Comparison of ENCODE assay signal across 16 cellular contexts in genomic region chr2:238015705-238016104, GRCh38. TPM values are rescaled to one million over a fixed set of nuclear protein-coding genes. Genes with fewer than 3 reads are reported as not detected.
DNase-seq lines count a peak whose midpoint lies in the region; ATAC-seq and TF ChIP-seq lines count a peak whose summit lies in the region.
"Had no signal": no experiment of that assay in that cellular context is flagged by ENCODE, and none has a peak within 500 bp of the region (broad histone marks: within the 10 kb centered on the region; RNA-seq: fewer than 3 reads in every experiment).

No MANE protein-coding gene starts in this region.

- ATAC-seq in Right ventricle myocardium inferior, result no peak

- no peaks in the 10 kb centered on the region for H3K36me3 ChIP-seq in parathyroid adenoma (ENCODE audit: control insufficient read depth, insufficient read depth, low read length)

- intact Hi-C loops in Right ventricle myocardium inferior (cut with DNase I), result loop anchor here (10.0 kb wide), 1 partner anchor 161 kb away; the partner anchor contains the start of gene RAMP1

- H3K27me3 ChIP-seq in parathyroid adenoma (ENCODE audit: control insufficient read depth, insufficient read depth, low read length), result no peaks in the 10 kb centered on the region

- H3K4me1 ChIP-seq in parathyroid adenoma, result peaks cover 3% of the 10 kb centered on the region

- no peak overlapping the region for H3K9ac ChIP-seq in parathyroid adenoma
- H3K9ac ChIP-seq: GM23248 had no signal

- no peak overlapping the region for H3K4me2 ChIP-seq in parathyroid adenoma (ENCODE audit: low read length)

- no peak overlapping the region for H3K4me3 ChIP-seq in parathyroid adenoma (ENCODE audit: low read depth, low read length)
- H3K4me3 ChIP-seq: GM23248, SK-N-MC had no signal

- peaks cover 4% of the 10 kb centered on the region for H3K79me2 ChIP-seq in parathyroid adenoma

- no peak overlapping the region for H3K27ac ChIP-seq in parathyroid adenoma
- H3K27ac ChIP-seq: GM23248, SK-N-MC had no signal

- DNase-seq in activated CD8-positive, alpha-beta memory T cell treated with anti-CD3 and anti-CD28 coated beads for 24 hours, result peak; percentile 55
- no peak for DNase-seq in activated CD8-positive, alpha-beta memory T cell treated with anti-CD3 and anti-CD28 coated beads, Interleukin-2, amount 50 U/mL, for 4 hours
- peak; percentile 23 for DNase-seq in dermis blood vessel endothelial cell
- no peak for DNase-seq in SW 1271 (lab: John Stamatoyannopoulos, UW)
- no peak for DNase-seq in Ammon's horn (ENCODE audit: low spot score)
- DNase-seq in Right ventricle myocardium inferior (ENCODE audit: missing footprints), result no peak
- DNase-seq: activated naive CD4-positive, alpha-beta T cell; central memory CD4-positive, alpha-beta T cell; GDM1; GM23248; NCI-H146; NCI-H748 treated with DMSO at 0.1 percent for 48 hours; small intestine had no signal

- no peaks in the 10 kb centered on the region for H3K9me3 ChIP-seq in parathyroid adenoma (ENCODE audit: control insufficient read depth, low read length)

- peak; percentile 27; the same call in 1 of the 2 replicates for TF ChIP-seq CTCF in LNCAP (IDR thresholded peaks at IDR 0.05)
- TF ChIP-seq CTCF in parathyroid adenoma (IDR thresholded peaks at IDR 0.05), result peak; percentile 14

- H2AFZ ChIP-seq in parathyroid adenoma, result no peak overlapping the region
- H2AFZ ChIP-seq: GM23248 had no signal

RNA-seq across cellular contexts. Expression of gene SCLY, which starts 45.1 kb away (rescaled TPM):
- total RNA-seq in dermis blood vessel endothelial cell (15.1 and 26.3 TPM in 2 replicates), Right ventricle myocardium inferior (10.8 TPM)

RNA-seq across cellular contexts. Expression of gene UBE2F, which starts 48.9 kb away (rescaled TPM):
- 59.0 and 59.4 TPM in 2 replicates for total RNA-seq in dermis blood vessel endothelial cell
- total RNA-seq in Right ventricle myocardium inferior, result 73.3 TPM

Comparison
In these comparisons a context has a peak if more than half of its experiments do, and no peak if none do; other contexts are left out.
1. DNase-seq: peak in activated CD8-positive, alpha-beta memory T cell treated with anti-CD3 and anti-CD28 coated beads for 24 hours (single experiment) and dermis blood vessel endothelial cell (single experiment); none in activated CD8-positive, alpha-beta memory T cell treated with anti-CD3 and anti-CD28 coated beads, Interleukin-2, amount 50 U/mL, for 4 hours (single experiment), SW 1271 (0 of 2), Ammon's horn (single experiment) and Right ventricle myocardium inferior (single experiment).